8 cellular contexts compared by ENCODE assay signal in the genomic region with DNA sequence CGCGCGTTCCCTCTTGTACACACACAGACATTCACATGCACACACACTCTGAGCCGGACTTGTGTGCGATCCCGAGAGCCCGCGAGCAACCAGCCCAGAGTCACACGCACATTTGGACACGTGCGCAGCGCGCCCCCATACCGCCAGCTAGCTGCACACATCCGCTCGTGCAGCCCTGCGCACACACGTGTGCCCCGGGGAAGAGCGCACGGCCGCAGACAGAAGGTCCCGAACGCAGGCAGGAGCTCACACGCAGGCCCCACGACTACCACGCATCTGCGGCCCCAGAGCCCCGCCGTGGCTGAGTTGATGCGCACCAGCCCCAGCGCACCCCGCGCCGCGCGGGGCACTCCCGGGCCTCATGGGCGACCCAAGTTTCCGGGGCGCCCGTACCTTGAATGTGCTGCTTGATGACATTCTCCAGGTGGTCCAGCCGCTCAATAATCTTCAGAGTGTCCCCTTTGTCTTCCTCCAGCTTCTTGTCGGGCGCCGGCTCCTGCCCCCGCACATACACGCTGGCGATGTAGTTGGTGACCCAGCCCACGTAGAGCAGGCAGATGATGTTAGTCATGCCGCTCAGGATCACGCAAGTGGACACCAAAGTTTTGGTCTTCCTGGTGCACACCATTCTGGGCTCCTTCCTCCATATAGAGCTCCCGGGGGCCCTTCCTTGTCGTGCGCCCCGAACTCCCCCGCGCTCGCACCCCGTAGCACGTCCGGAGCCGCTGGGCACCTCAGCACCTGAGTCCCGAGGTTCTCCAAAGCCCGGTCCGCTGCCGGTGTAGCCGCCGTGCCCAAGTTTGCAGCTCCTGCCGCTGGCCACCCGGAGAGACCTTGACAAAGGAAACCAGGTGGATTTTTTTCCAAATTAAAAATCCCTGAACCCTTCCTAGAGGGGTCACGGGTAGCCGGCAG. TPM values are rescaled to one million over a fixed set of nuclear protein-coding genes. Genes with fewer than 3 reads are reported as not detected.
DNase-seq lines count a peak whose midpoint lies in the region; ATAC-seq and TF ChIP-seq lines count a peak whose summit lies in the region.

No MANE protein-coding gene starts in this region.

- CTCF ChIA-PET in IMR-90 (lab: Yijun Ruan, JAX) = interaction anchor here (0.5 kb wide), 1 partner anchor 548 kb away, joined by 3 read pairs; no protein-coding TSS in a partner anchor

- peak; percentile 26 for ATAC-seq in GM19035 (IDR thresholded peaks at IDR 0.05; ENCODE audit: unreplicated experiment)
- ATAC-seq in IMR-90 (ENCODE audit: low read depth) = peak; percentile 8
- no peak for ATAC-seq in GM19463 (IDR thresholded peaks at IDR 0.05; ENCODE audit: unreplicated experiment)

- peak overlapping the region; percentile 81 for H2AK9ac ChIP-seq in IMR-90 (replicated peaks; ENCODE audit: low read depth, low read length, poor library complexity)

- TF ChIP-seq CTCF in IMR-90 (conservative IDR thresholded peaks at IDR 0.05; ENCODE audit: low read depth, low read length) (no peak), osteoblast (IDR thresholded peaks at IDR 0.05; ENCODE audit: extremely low read depth, low read depth, low read length) (no peak)

- 0 out of 2 replicates have a peak overlapping the region, but pooled peaks have one; percentile 31 for H3K23ac ChIP-seq in IMR-90 (ENCODE audit: low read depth, low read length)

- H3K9ac ChIP-seq in IMR-90 (ENCODE audit: low read depth, low read length) = peak overlapping the region; percentile 36; the same call in 1 of the 2 replicates

- H2BK120ac ChIP-seq in IMR-90 (ENCODE audit: low read depth, low read length) = no peak overlapping the region

- dilution Hi-C loops in IMR-90 (cut with HindIII; ENCODE audit: low sequenced_read_pairs, unreplicated experiment) = no loop called here

- H3K56ac ChIP-seq in IMR-90 (ENCODE audit: extremely low read depth, insufficient read depth, low read length) = no peak overlapping the region

- peaks cover 4% of the 10 kb centered on the region for H3K4me1 ChIP-seq in IMR-90 (ENCODE audit: control insufficient read depth, insufficient read depth, low read length)
- H3K4me1 ChIP-seq in osteoblast (ENCODE audit: insufficient read depth, low read length) = peaks cover 16% of the 10 kb centered on the region

- H4K91ac ChIP-seq in IMR-90 (ENCODE audit: insufficient read depth, low read depth, low read length) = no peak overlapping the region

- H2AFZ ChIP-seq in IMR-90 (replicated peaks; ENCODE audit: low read length, poor library complexity) (peak overlapping the region; percentile 91), osteoblast (ENCODE audit: low read length) (peak overlapping the region; percentile 73)

- H3K4me3 ChIP-seq in IMR-90 (ENCODE audit: insufficient read depth, low read depth, low read length) (peak overlapping the region; percentile 48), osteoblast (ENCODE audit: insufficient read depth, low read length) (peak overlapping the region; percentile 75)

- H2BK20ac ChIP-seq in IMR-90 (ENCODE audit: low read depth, low read length) = no peak overlapping the region

- no peak for TF ChIP-seq POLR2A in IMR-90 (IDR thresholded peaks at IDR 0.05; ENCODE audit: low read depth, low read length)

- H3K9me1 ChIP-seq in IMR-90 (ENCODE audit: insufficient read depth, low read length) = 0 out of 2 replicates have a peak, but pooled peaks cover 3% of the 10 kb centered on the region

- H4K8ac ChIP-seq in IMR-90 (ENCODE audit: low read depth in 2 of 2, low read length in 2 of 2) = no peak overlapping the region

- H3K14ac ChIP-seq in IMR-90 (replicated peaks; ENCODE audit: low read depth, low read length) = no peak overlapping the region

- H4K20me1 ChIP-seq in IMR-90 (ENCODE audit: insufficient read depth, low read length) (no peaks in the 10 kb centered on the region; the same call in 1 of the 2 replicates), osteoblast (ENCODE audit: insufficient read depth, low read length) (no peaks in the 10 kb centered on the region)

- H3K27me3 ChIP-seq in IMR-90 (ENCODE audit: control insufficient read depth, insufficient read depth, low read length) (peaks cover 21% of the 10 kb centered on the region), osteoblast (ENCODE audit: insufficient read depth, low read length) (peaks cover 58% of the 10 kb centered on the region)

- H2BK5ac ChIP-seq in IMR-90 (ENCODE audit: low read depth, low read length, poor library complexity, severe bottlenecking) = no peak overlapping the region

- no peak overlapping the region for H3K4ac ChIP-seq in IMR-90 (ENCODE audit: low read depth, low read length)

- no peaks in the 10 kb centered on the region for H3K79me1 ChIP-seq in IMR-90 (ENCODE audit: low read depth in 1 of 2, low read length in 2 of 2)

- H3K36me3 ChIP-seq in IMR-90 (ENCODE audit: control insufficient read depth, insufficient read depth, low read length) (no peaks in the 10 kb centered on the region), osteoblast (ENCODE audit: insufficient read depth, low read length) (no peaks in the 10 kb centered on the region)

- no peak overlapping the region for H2BK15ac ChIP-seq in IMR-90 (ENCODE audit: low read depth, low read length)

- POLR2A ChIA-PET in IMR-90 (lab: Charles Lee; ENCODE audit: unreplicated experiment) = no interaction called here

- H4K5ac ChIP-seq in IMR-90 (ENCODE audit: low read depth, low read length) = no peak overlapping the region

- H2AK5ac ChIP-seq in IMR-90 (ENCODE audit: low read depth, low read length) = no peak overlapping the region

- H3K4me2 ChIP-seq in IMR-90 (ENCODE audit: low read depth, low read length) (peak overlapping the region; percentile 86), osteoblast (ENCODE audit: insufficient read depth, low read length) (peak overlapping the region; percentile 90)

- H3K79me2 ChIP-seq in osteoblast (ENCODE audit: insufficient read depth, low read length) = no peaks in the 10 kb centered on the region

- H3K18ac ChIP-seq in IMR-90 (ENCODE audit: low read depth, low read length) = no peak overlapping the region

- WGBS in IMR-90 (ENCODE audit: extremely low coverage in 2 of 2, insufficient read length in 1 of 2), 2 experiments = 0% methylated on average over 41 of the region's 73 CpGs; no CpG with 5 or more reads in 1 of the 2 experiments

- TF ChIP-seq RAD21 in IMR-90 (IDR thresholded peaks at IDR 0.05; ENCODE audit: low read length) = no peak

- H3K9me3 ChIP-seq in IMR-90 (ENCODE audit: control insufficient read depth, insufficient read depth, low read length) (no peaks in the 10 kb centered on the region), osteoblast (ENCODE audit: low read depth, low read length) (no peaks in the 10 kb centered on the region)

- H3K27ac ChIP-seq in IMR-90 (ENCODE audit: insufficient read depth, low read length) (no peak overlapping the region; the same call in 1 of the 2 replicates), osteoblast (ENCODE audit: low read depth, low read length) (no peak overlapping the region)

- in situ Hi-C loops in IMR-90 (cut with MboI; ENCODE audit: low sequenced_read_pairs) = no loop called here

- BruUV-seq in IMR-90 (replicated peaks; lab: Mats Ljungman, UMichigan) = no TSS peak

- DNase-seq in COLO668 (lab: John Stamatoyannopoulos, UW; ENCODE audit: unreplicated experiment) (peak; percentile 69), IMR-90 (peak; percentile 44), foreskin melanocyte (peak; percentile 21), osteoblast (ENCODE audit: insufficient read length, low spot score, missing footprints) (peak; percentile 84), middle frontal gyrus (ENCODE audit: extremely low spot score, low spot score) (no peak)
- peak in 2 of 3 experiments; percentile 1 to 4 for DNase-seq in activated CD8-positive, alpha-beta memory T cell treated with anti-CD3 and anti-CD28 coated beads for 48 hours (ENCODE audit: low read depth in 2 of 3, low spot score in 2 of 3)

- intact Hi-C loops in IMR-90 (cut with micrococcal nuclease) = loop anchor here (5.0 to 10.0 kb wide), 2 partner anchors 216 to 584 kb away; no protein-coding TSS in a partner anchor

TF ChIP-seq in IMR-90, 13 proteins besides CTCF, POLR2A, EP300 and RAD21 (continues in another document):
- no peak for TF ChIP-seq RFX5 (IDR thresholded peaks at IDR 0.05; ENCODE audit: low read depth, low read length)
- TF ChIP-seq, protein P1, sequence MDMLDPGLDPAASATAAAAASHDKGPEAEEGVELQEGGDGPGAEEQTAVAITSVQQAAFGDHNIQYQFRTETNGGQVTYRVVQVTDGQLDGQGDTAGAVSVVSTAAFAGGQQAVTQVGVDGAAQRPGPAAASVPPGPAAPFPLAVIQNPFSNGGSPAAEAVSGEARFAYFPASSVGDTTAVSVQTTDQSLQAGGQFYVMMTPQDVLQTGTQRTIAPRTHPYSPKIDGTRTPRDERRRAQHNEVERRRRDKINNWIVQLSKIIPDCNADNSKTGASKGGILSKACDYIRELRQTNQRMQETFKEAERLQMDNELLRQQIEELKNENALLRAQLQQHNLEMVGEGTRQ (IDR thresholded peaks at IDR 0.05; ENCODE audit: low read depth, low read length) = peak; percentile 46
- TF ChIP-seq NFE2L2 (IDR thresholded peaks at IDR 0.05; ENCODE audit: low read depth, low read length) = no peak
- TF ChIP-seq MXI1 (IDR thresholded peaks at IDR 0.05; ENCODE audit: borderline replicate concordance, low read depth, low read length) = peak; percentile 76; the same call in 1 of the 2 replicates
- no peak for TF ChIP-seq RCOR1 (IDR thresholded peaks at IDR 0.05; ENCODE audit: insufficient replicate concordance, low read length)
- no peak for TF ChIP-seq MAFK (IDR thresholded peaks at IDR 0.05; ENCODE audit: low read depth, low read length)
- TF ChIP-seq, protein P2, sequence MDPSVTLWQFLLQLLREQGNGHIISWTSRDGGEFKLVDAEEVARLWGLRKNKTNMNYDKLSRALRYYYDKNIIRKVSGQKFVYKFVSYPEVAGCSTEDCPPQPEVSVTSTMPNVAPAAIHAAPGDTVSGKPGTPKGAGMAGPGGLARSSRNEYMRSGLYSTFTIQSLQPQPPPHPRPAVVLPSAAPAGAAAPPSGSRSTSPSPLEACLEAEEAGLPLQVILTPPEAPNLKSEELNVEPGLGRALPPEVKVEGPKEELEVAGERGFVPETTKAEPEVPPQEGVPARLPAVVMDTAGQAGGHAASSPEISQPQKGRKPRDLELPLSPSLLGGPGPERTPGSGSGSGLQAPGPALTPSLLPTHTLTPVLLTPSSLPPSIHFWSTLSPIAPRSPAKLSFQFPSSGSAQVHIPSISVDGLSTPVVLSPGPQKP (IDR thresholded peaks at IDR 0.05; ENCODE audit: borderline replicate concordance, low read depth, low read length) = no peak
- no peak for TF ChIP-seq CHD1 (IDR thresholded peaks at IDR 0.05; ENCODE audit: low read depth, low read length)
- TF ChIP-seq CEBPB (IDR thresholded peaks at IDR 0.05; ENCODE audit: low read depth, low read length) = no peak
- peak; percentile 86 for TF ChIP-seq BHLHE40 (IDR thresholded peaks at IDR 0.05; ENCODE audit: low read depth, low read length)
- no peak for TF ChIP-seq SMC3 (IDR thresholded peaks at IDR 0.05; ENCODE audit: low read depth, low read length)
- TF ChIP-seq FOS (IDR thresholded peaks at IDR 0.05; ENCODE audit: low read depth, low read length) = no peak

RNA-seq across cellular contexts. Expression of a gene that starts 0.6 kb away (rescaled TPM):
- total RNA-seq in IMR-90 (2012; rRNA removed) (9.4 and 11.3 TPM in 2 replicates), osteoblast (3.2 and 4.7 TPM in 2 replicates)
- 9.2 and 9.5 TPM in 2 replicates for polyA plus RNA-seq in IMR-90 (2012; rRNA removed)
- polyA plus RNA-seq in IMR-90 (2012; cell fraction: cytosol; rRNA removed) = 7.9 and 10.2 TPM in 2 replicates
- polyA plus RNA-seq in IMR-90 (2012; cell fraction: nucleus; rRNA removed; ENCODE audit: low replicate concordance) = 4.2 and 5.8 TPM in 2 replicates
